9 cellular contexts compared by ENCODE assay signal in the genomic region with DNA sequence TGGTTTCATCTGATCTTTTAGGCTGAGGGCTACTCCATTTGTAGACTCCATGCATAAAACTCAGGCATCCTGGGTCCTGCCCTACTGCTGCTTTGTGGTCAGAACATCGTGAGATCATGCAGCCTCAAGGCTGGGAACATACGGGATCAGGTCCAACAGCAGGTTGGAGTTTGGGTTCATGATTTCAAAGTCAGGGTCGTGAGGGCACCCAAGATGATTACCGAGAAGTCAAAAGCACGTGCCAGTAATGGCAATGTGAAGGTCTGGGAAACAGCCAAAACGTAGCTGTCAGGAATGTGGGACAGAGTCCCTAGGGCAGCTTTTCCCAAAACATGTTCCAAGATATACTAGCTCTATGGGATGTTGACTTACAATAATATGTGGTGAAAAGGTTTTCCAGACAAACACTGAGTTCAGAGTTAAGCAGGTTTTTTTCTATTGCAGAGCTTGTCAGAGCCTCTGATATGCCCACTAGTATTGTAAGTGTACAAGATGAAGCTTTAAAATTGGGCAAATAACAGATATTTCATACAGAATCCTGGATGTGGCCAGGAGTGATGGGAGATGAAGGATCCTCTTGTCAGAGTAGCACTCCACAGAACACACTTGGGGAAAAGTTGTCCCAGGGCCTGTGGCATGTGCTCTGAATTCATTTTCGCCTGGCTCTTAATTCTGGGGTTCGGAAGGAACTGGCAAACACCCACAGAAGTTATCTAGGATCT.
A peak's percentile ranks its signal among the peaks of the same experiment; 100 is the strongest.
DNase-seq lines count a peak whose midpoint lies in the region; ATAC-seq and TF ChIP-seq lines count a peak whose summit lies in the region.
"Had no signal": no experiment of that assay in that cellular context is flagged by ENCODE, and none has a peak within 500 bp of the region (broad histone marks: within the 10 kb centered on the region; RNA-seq: fewer than 3 reads in every experiment).

No MANE protein-coding gene starts in this region.

- H3K4me3 ChIP-seq in mesendoderm (ENCODE audit: low read length), result no peak overlapping the region
- peak overlapping the region; percentile 45 for H3K4me3 ChIP-seq in thoracic aorta

- TF ChIP-seq CTCF in thoracic aorta (IDR thresholded peaks at IDR 0.05), result no peak

- H3K27me3 ChIP-seq in mesendoderm (ENCODE audit: insufficient read depth, low read length, poor library complexity) (no peaks in the 10 kb centered on the region), thoracic aorta (replicated peaks; ENCODE audit: insufficient read depth) (no peaks in the 10 kb centered on the region)

- no peaks in the 10 kb centered on the region for H3K9me3 ChIP-seq in thoracic aorta

- H3K36me3 ChIP-seq in mesendoderm (ENCODE audit: control insufficient read depth, insufficient read depth, low read length), result no peaks in the 10 kb centered on the region
- no peaks in the 10 kb centered on the region for H3K36me3 ChIP-seq in thoracic aorta

- H3K23ac ChIP-seq in mesendoderm (ENCODE audit: low read length), result no peak overlapping the region

- no peak overlapping the region for H3K9ac ChIP-seq in mesendoderm (ENCODE audit: low read length)

- H4K5ac ChIP-seq in mesendoderm (ENCODE audit: low read length), result no peak overlapping the region

- peak; percentile 67 for DNase-seq in HS-27A (ENCODE audit: low read depth)
- DNase-seq in dermis blood vessel endothelial cell, result peak; percentile 45
- DNase-seq in mesendoderm, result no peak
- DNase-seq in thoracic aorta (ENCODE audit: low spot score), result peak; percentile 25
- no peak for DNase-seq in effector CD4-positive, alpha-beta T cell
- DNase-seq in NCI-H2171 (lab: John Stamatoyannopoulos, UW), result no peak
- DNase-seq in NCI-H1694 treated with DMSO at 0.1 percent for 48 hours (lab: John Stamatoyannopoulos, UW), result no peak
- DNase-seq in GOT3 (lab: John Stamatoyannopoulos, UW), result no peak
- DNase-seq: activated CD4-positive, alpha-beta T cell treated with anti-CD3 and anti-CD28 coated beads, Interleukin-2, amount 50 U/mL, for 48 hours had no signal

- H2AK5ac ChIP-seq in mesendoderm (ENCODE audit: low read length), result no peak overlapping the region

- no peak overlapping the region for H3K56ac ChIP-seq in mesendoderm (ENCODE audit: low read length)

- peaks cover 4% of the 10 kb centered on the region for H3K79me2 ChIP-seq in mesendoderm (ENCODE audit: control insufficient read depth, insufficient read depth, low read length)

- no peak overlapping the region for H4K8ac ChIP-seq in mesendoderm (ENCODE audit: low read depth, low read length)

- no peak overlapping the region for H3K4ac ChIP-seq in mesendoderm (ENCODE audit: low read depth, low read length)

- no peaks in the 10 kb centered on the region for H3K4me1 ChIP-seq in mesendoderm (ENCODE audit: control insufficient read depth, low read depth, low read length)
- H3K4me1 ChIP-seq in thoracic aorta (ENCODE audit: control insufficient read depth in 1 of 2, low read depth in 2 of 2), result peaks cover 19 to 64% of the 10 kb centered on the region in 2 donors

- ATAC-seq in thoracic aorta (ENCODE audit: insufficient number of reproducible peaks, low FRiP score, low read depth), result peak; percentile 54

- H3K18ac ChIP-seq in mesendoderm (ENCODE audit: low read length), result peak overlapping the region; percentile 47

- H3K4me2 ChIP-seq in mesendoderm (ENCODE audit: low read length), result no peak overlapping the region

- H2BK120ac ChIP-seq in mesendoderm (ENCODE audit: low read depth, low read length), result no peak overlapping the region

- H2BK15ac ChIP-seq in mesendoderm (replicated peaks; ENCODE audit: low read depth), result no peak overlapping the region

- H3K27ac ChIP-seq in mesendoderm (ENCODE audit: low read depth, low read length) (no peak overlapping the region), thoracic aorta (peak overlapping the region; percentile 72 to 77)

- WGBS in mesendoderm (ENCODE audit: extremely low coverage, insufficient coverage, low lambda C conversion rate), result no CpG with 5 or more reads among the region's 8 CpGs

- H2BK5ac ChIP-seq in mesendoderm (ENCODE audit: low read length), result no peak overlapping the region

- H3K79me1 ChIP-seq in mesendoderm (ENCODE audit: low read length), result peaks cover 3% of the 10 kb centered on the region

Comparison
In these comparisons a context has a peak if more than half of its experiments do, and no peak if none do; other contexts are left out.
1. DNase-seq: peak in HS-27A (single experiment), dermis blood vessel endothelial cell (single experiment) and thoracic aorta (single experiment); none in mesendoderm (single experiment), effector CD4-positive, alpha-beta T cell (single experiment), NCI-H2171 (single experiment), NCI-H1694 treated with DMSO at 0.1 percent for 48 hours (single experiment) and GOT3 (single experiment).